ENCODE assay signal across 22 cellular contexts in genomic region chr3:74121761-74122160, GRCh38.
"Had no signal": no experiment of that assay in that cellular context is flagged by ENCODE, and none has a peak within 500 bp of the region (broad histone marks: within the 10 kb centered on the region; RNA-seq: fewer than 3 reads in every experiment).

No MANE protein-coding gene starts in this region.

- DNase-seq: hippocampal formation; kidney; left colon; left lung; lower lobe of right lung; mammary epithelial cell; mesendoderm; midbrain; mucosa of descending colon; naive thymus-derived CD4-positive, alpha-beta T cell; pancreas; posterior cingulate gyrus; retina; right cardiac atrium; small intestine; spleen; stimulated activated CD4-positive, alpha-beta T cell treated with anti-CD3 and anti-CD28 coated beads, Interleukin-4, amount 100 ng/mL, for 24 hours; stimulated activated naive CD4-positive, alpha-beta T cell; substantia nigra had no signal

- H3K4me3 ChIP-seq: left lung, lower lobe of right lung, mucosa of descending colon, pancreas, prostate gland, spleen, tibial nerve, vagina had no signal

- H3K36me3 ChIP-seq: left lung, lower lobe of right lung, pancreas, prostate gland, spleen, tibial nerve, vagina had no signal

- H3K9me3 ChIP-seq: lower lobe of right lung, mucosa of descending colon, pancreas, prostate gland, tibial nerve, vagina had no signal

- H3K27me3 ChIP-seq: left lung, spleen, tibial nerve, vagina had no signal

- H3K4me1 ChIP-seq: left lung, lower lobe of right lung, pancreas, prostate gland, spleen, tibial nerve, vagina had no signal
